In the genomic region with DNA sequence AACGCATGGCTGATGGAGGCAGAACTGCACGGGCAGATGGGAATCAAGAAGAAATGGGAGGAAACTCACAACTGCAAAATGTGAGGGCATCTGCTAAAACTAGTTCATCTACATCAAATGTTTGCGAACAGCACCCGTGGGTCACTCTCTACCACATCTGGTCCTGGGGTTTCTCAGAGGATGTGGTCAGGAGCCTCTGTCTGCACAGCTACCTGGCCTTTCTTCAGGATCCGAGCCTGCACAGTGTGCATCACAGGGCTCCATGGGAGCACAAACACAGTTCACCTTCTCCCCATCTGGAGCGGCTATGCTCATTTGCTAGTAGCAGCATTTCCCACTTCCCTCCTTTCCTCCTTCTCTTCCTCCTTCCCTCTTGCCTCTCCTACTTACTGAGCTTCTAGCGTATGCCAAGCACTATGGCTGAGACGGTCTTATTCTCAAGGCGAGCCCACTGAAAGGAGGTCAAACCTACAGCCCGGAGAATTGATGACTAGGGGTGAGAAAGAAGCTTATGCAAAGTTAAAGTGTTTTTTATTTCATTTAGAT, we compare ENCODE assay signal across 18 cellular contexts. TPM values are rescaled to one million over a fixed set of nuclear protein-coding genes. Genes with fewer than 3 reads are reported as not detected.
DNase-seq lines count a peak whose midpoint lies in the region; ATAC-seq and TF ChIP-seq lines count a peak whose summit lies in the region.
"Had no signal": no experiment of that assay in that cellular context is flagged by ENCODE, and none has a peak within 500 bp of the region (broad histone marks: within the 10 kb centered on the region; RNA-seq: fewer than 3 reads in every experiment).

No MANE protein-coding gene starts in this region.

- ATAC-seq in right cardiac atrium (no peak), natural killer cell (peak; percentile 31 to 83 (median 46)), aorta (ENCODE audit: low FRiP score) (no peak), HG03521 (IDR thresholded peaks at IDR 0.05; ENCODE audit: unreplicated experiment) (no peak)
- ATAC-seq: A549, HCT116 had no signal

- intact Hi-C loops in right cardiac atrium (cut with DNase I) (no loop called here), ascending aorta (cut with DNase I) (loop anchor here (1.0 kb wide), 1 partner anchor 21 kb away; no protein-coding TSS in a partner anchor), natural killer cell (cut with micrococcal nuclease) (no loop called here), aorta (cut with DNase I) (no loop called here)

- TF ChIP-seq EP300 in tibial nerve (IDR thresholded peaks at IDR 0.05), result no peak

- DNase-seq in right atrium auricular region (ENCODE audit: low spot score), result no peak
- DNase-seq in right cardiac atrium, result no peak
- DNase-seq in ascending aorta (ENCODE audit: low spot score in 2 of 2), result no peak
- no peak for DNase-seq in natural killer cell
- DNase-seq in aorta, result no peak
- DNase-seq in tibial nerve (ENCODE audit: low spot score in 2 of 2), result no peak
- no peak for DNase-seq in hepatocyte (ENCODE audit: low spot score)
- DNase-seq: CD4-positive, CD25-positive, alpha-beta regulatory T cell; DMS79 treated with DMSO at 0.1 percent for 48 hours; GDM1; KG1; NCI-H1105; NCI-H187; NCI-H774; SJCRH30 had no signal

- H3K4me1 ChIP-seq in right atrium auricular region (peaks cover 0 to 59% of the 10 kb centered on the region in 2 donors), right cardiac atrium (ENCODE audit: control insufficient read depth, insufficient read depth, low read length) (peaks cover 10% of the 10 kb centered on the region), ascending aorta (peaks cover 0 to 16% of the 10 kb centered on the region in 2 donors), aorta (ENCODE audit: control insufficient read depth in 1 of 2, insufficient read depth in 2 of 2, low read length in 2 of 2) (peaks cover 0 to 5% of the 10 kb centered on the region in 2 donors), tibial nerve (peaks cover 0 to 20% (median 3%) of the 10 kb centered on the region in 4 donors), hepatocyte (ENCODE audit: insufficient read depth) (no peaks in the 10 kb centered on the region)
- H3K4me1 ChIP-seq: A549, SJCRH30 had no signal

- no peaks in the 10 kb centered on the region for H3K9me3 ChIP-seq in right atrium auricular region
- H3K9me3 ChIP-seq in right cardiac atrium (ENCODE audit: control insufficient read depth, low read length), result no peaks in the 10 kb centered on the region
- no peaks in the 10 kb centered on the region for H3K9me3 ChIP-seq in ascending aorta
- H3K9me3 ChIP-seq in aorta (ENCODE audit: control insufficient read depth, low read length), result no peaks in the 10 kb centered on the region
- no peaks in the 10 kb centered on the region for H3K9me3 ChIP-seq in tibial nerve
- no peaks in the 10 kb centered on the region for H3K9me3 ChIP-seq in hepatocyte (ENCODE audit: low read depth)
- H3K9me3 ChIP-seq: A549, SJCRH30 had no signal

- no peaks in the 10 kb centered on the region for H3K9me2 ChIP-seq in hepatocyte (replicated peaks; ENCODE audit: insufficient read depth)

- no peaks in the 10 kb centered on the region for H3K36me3 Mint-ChIP-seq in natural killer cell

- H3K27ac Mint-ChIP-seq in natural killer cell, result peak overlapping the region in 1 of 2 donors; percentile 6
- H3K27ac Mint-ChIP-seq: CD4-positive, CD25-positive, alpha-beta regulatory T cell had no signal

- H3K4me3 ChIP-seq in right atrium auricular region (no peak overlapping the region), right cardiac atrium (ENCODE audit: low read length) (no peak overlapping the region), ascending aorta (no peak overlapping the region), aorta (ENCODE audit: low read length in 2 of 2) (no peak overlapping the region), tibial nerve (no peak overlapping the region), hepatocyte (no peak overlapping the region)
- H3K4me3 ChIP-seq: A549, SJCRH30 had no signal

- H3K27me3 ChIP-seq in right atrium auricular region, result no peaks in the 10 kb centered on the region
- H3K27me3 ChIP-seq in right cardiac atrium (ENCODE audit: control insufficient read depth, insufficient read depth), result no peaks in the 10 kb centered on the region
- no peaks in the 10 kb centered on the region for H3K27me3 ChIP-seq in ascending aorta
- H3K27me3 ChIP-seq in aorta (ENCODE audit: control insufficient read depth in 1 of 2, insufficient read depth in 2 of 2, low read length in 1 of 2), result no peaks in the 10 kb centered on the region
- H3K27me3 ChIP-seq in tibial nerve, result no peaks in the 10 kb centered on the region
- no peaks in the 10 kb centered on the region for H3K27me3 ChIP-seq in hepatocyte
- H3K27me3 ChIP-seq: SJCRH30 had no signal

- 91% methylated on average over 10 of the region's 10 CpGs for WGBS in right cardiac atrium
- WGBS in aorta, 2 donors, result 95 to 97% methylated on average over 10 of the region's 10 CpGs
- 93 to 96% methylated on average over 10 of the region's 10 CpGs for WGBS in tibial nerve, 2 donors
- 98% methylated on average over 10 of the region's 10 CpGs for WGBS in hepatocyte (ENCODE audit: low lambda C conversion rate, missing lambda C conversion rate)

- no peaks in the 10 kb centered on the region for H3K36me3 ChIP-seq in right atrium auricular region
- H3K36me3 ChIP-seq in ascending aorta, result no peaks in the 10 kb centered on the region
- H3K36me3 ChIP-seq in aorta (ENCODE audit: control insufficient read depth in 1 of 2, insufficient read depth in 2 of 2, low read length in 1 of 2), result no peaks in the 10 kb centered on the region
- no peaks in the 10 kb centered on the region for H3K36me3 ChIP-seq in tibial nerve
- no peaks in the 10 kb centered on the region for H3K36me3 ChIP-seq in hepatocyte (replicated peaks; ENCODE audit: insufficient read depth, low read depth)
- H3K36me3 ChIP-seq: SJCRH30 had no signal

- H3K79me2 ChIP-seq in hepatocyte, result no peaks in the 10 kb centered on the region

- no peak for TF ChIP-seq POLR2A in tibial nerve (IDR thresholded peaks at IDR 0.05)

- H3K9me3 Mint-ChIP-seq in natural killer cell, result no peaks in the 10 kb centered on the region

- H4K20me1 ChIP-seq in hepatocyte (ENCODE audit: insufficient read depth, poor library complexity, severe bottlenecking), result no peaks in the 10 kb centered on the region

- no peak overlapping the region for H3K4me2 ChIP-seq in hepatocyte
- H3K4me2 ChIP-seq: A549 had no signal

- TF ChIP-seq CTCF in right atrium auricular region (IDR thresholded peaks at IDR 0.05) (no peak), ascending aorta (IDR thresholded peaks at IDR 0.05) (no peak), natural killer cell (IDR thresholded peaks at IDR 0.05) (no peak), tibial nerve (IDR thresholded peaks at IDR 0.05) (no peak), hepatocyte (IDR thresholded peaks at IDR 0.05; ENCODE audit: poor library complexity) (no peak)

- H3K27ac ChIP-seq in right atrium auricular region, result peak overlapping the region; percentile 68 to 88
- H3K27ac ChIP-seq in right cardiac atrium (ENCODE audit: low read length), result no peak overlapping the region
- peak overlapping the region; percentile 46 to 72 for H3K27ac ChIP-seq in ascending aorta
- peak overlapping the region; percentile 25 to 52 for H3K27ac ChIP-seq in aorta (ENCODE audit: low read depth in 1 of 2, low read length in 2 of 2)
- no peak overlapping the region for H3K27ac ChIP-seq in tibial nerve
- H3K27ac ChIP-seq in hepatocyte, result no peak overlapping the region
- H3K27ac ChIP-seq: A549, SJCRH30 had no signal

- peaks cover 31 to 39% of the 10 kb centered on the region in 2 donors for H3K4me1 Mint-ChIP-seq in natural killer cell

- H3K4me3 Mint-ChIP-seq in natural killer cell, result no peak overlapping the region
- H3K4me3 Mint-ChIP-seq: CD4-positive, CD25-positive, alpha-beta regulatory T cell had no signal

- no peaks in the 10 kb centered on the region for H3K27me3 Mint-ChIP-seq in natural killer cell (ENCODE audit: low read depth in 2 of 2)
- H3K27me3 Mint-ChIP-seq: CD4-positive, CD25-positive, alpha-beta regulatory T cell had no signal

- no peak overlapping the region for H2AFZ ChIP-seq in hepatocyte

RNA-seq across cellular contexts. Expression of gene RCAN1, which starts 39.9 kb away (rescaled TPM):
- total RNA-seq in right atrium auricular region (10 to 100 TPM; 26.1 to 38.0 TPM), right cardiac atrium (10 to 100 TPM; 26.7 to 39.7 (median 30.7) TPM), ascending aorta (12.5 TPM), natural killer cell (1 to 10 TPM; 6.7 to 8.9 (median 8.2) TPM), aorta (10 to 100 TPM; 52.3 to 99.9 TPM), tibial nerve (10 to 100 TPM; 51.8 to 71.2 (median 66.7) TPM), hepatocyte (98.2 and 113 TPM in 2 replicates)
- polyA plus RNA-seq in right cardiac atrium (32.4 TPM), aorta (10 to 100 TPM; 24.4 to 28.7 TPM), hepatocyte (79.4 and 98.9 TPM in 2 replicates)

Comparison
In these comparisons a context has a peak if more than half of its experiments do, and no peak if none do; other contexts are left out.
1. H3K27ac ChIP-seq: peak in right atrium auricular region (2 of 2), ascending aorta (2 of 2) and aorta (2 of 2); none in right cardiac atrium (single experiment), tibial nerve (0 of 4) and hepatocyte (single experiment).
2. ATAC-seq: peak in natural killer cell (3 of 3); none in right cardiac atrium (0 of 2), aorta (single experiment) and HG03521 (single experiment).